Comparison of ENCODE assay signal across 3 cellular contexts in genomic region chr3:176926034-176926433, GRCh38.
TF ChIP-seq lines count a peak whose summit lies in the region.

No MANE protein-coding gene starts in this region.

TF ChIP-seq in liver, 16 proteins besides CTCF, POLR2A, EP300 and RAD21:
- TF ChIP-seq YY1 (IDR thresholded peaks at IDR 0.05) (no peak), EGR1 (IDR thresholded peaks at IDR 0.05; ENCODE audit: low read depth in 2 of 2) (no peak)

TF ChIP-seq in HepG2, 621 proteins besides CTCF, POLR2A, EP300 and RAD21:
- TF ChIP-seq PPARG (CRISPR knock-in tag; conservative IDR thresholded peaks at IDR 0.05) (no peak), HOXA7 (CRISPR knock-in tag; IDR thresholded peaks at IDR 0.05) (no peak), ATF6 (CRISPR knock-in tag; conservative IDR thresholded peaks at IDR 0.05) (no peak), ELF4 (CRISPR knock-in tag; IDR thresholded peaks at IDR 0.05; ENCODE audit: borderline replicate concordance) (no peak), ZBTB42 (CRISPR knock-in tag; IDR thresholded peaks at IDR 0.05) (no peak)

TF ChIP-seq in H1, 55 proteins besides CTCF, POLR2A, EP300 and RAD21:
- no peak for TF ChIP-seq TAF1 (IDR thresholded peaks at IDR 0.05; ENCODE audit: low read depth, low read length)
- TF ChIP-seq BRCA1 (IDR thresholded peaks at IDR 0.05; ENCODE audit: low read depth, low read length), result no peak
